Comparison of ENCODE assay signal across 14 cellular contexts in the genomic region with DNA sequence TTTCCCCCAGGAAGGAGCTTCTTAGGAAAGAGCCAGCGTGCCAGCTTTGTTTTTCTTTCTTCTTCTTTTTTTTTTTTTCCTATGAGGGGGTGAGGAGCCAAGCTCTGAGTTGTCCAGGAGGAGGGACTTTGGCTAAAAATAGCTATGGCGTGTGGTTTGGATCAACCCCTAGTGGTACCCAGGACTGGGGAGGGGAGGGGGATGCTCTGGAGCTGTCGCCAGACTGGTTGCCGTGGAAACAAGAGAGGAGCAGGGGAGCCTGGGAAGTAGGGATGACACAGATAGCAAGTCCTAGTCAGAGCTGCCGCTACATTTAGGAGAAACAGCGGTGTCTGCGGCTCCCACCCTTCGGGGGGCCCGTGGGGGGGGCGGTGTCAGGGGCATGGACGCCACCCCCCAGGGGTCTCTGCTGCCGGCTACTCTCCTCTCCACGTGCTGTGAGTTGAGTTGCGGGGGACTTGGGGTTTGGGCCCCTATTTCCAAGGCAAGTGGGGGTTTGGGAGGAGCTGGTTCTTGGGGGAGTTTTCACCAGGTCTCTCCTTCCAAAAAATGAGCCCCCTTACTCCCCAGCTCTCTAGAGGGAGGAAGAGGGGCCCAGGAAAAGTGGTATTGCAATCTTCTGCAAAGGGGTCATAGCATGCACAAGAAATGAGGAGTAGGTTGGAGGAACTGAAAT. TPM values are rescaled to one million over a fixed set of nuclear protein-coding genes. Genes with fewer than 3 reads are reported as not detected.
DNase-seq lines count a peak whose midpoint lies in the region; TF ChIP-seq lines count a peak whose summit lies in the region.
"Had no signal": no experiment of that assay in that cellular context is flagged by ENCODE, and none has a peak within 500 bp of the region (broad histone marks: within the 10 kb centered on the region; RNA-seq: fewer than 3 reads in every experiment).

A gene (plus strand): TSS at position 278 of the 676 bp plus-strand sequence. CDS start 2,493 bp downstream, outside the sequence.

- no peaks in the 10 kb centered on the region for H3K36me3 Mint-ChIP-seq in HFFc6 (ENCODE audit: low read depth)

- H3K27me3 Mint-ChIP-seq in HFFc6 (ENCODE audit: insufficient read depth), result peaks cover 42% of the 10 kb centered on the region

- DNase-seq in HFFc6 (peak; percentile 33), NCI-H69 (lab: John Stamatoyannopoulos, UW) (peak; percentile 64), fibroblast of the aortic adventitia (ENCODE audit: low read depth) (peak; percentile 40), putamen (ENCODE audit: low spot score) (peak; percentile 92), germinal center (ENCODE audit: low spot score) (no peak), right atrium auricular region (ENCODE audit: low spot score) (no peak), NCI-H345 treated with DMSO at 0.1 percent for 48 hours (lab: John Stamatoyannopoulos, UW; ENCODE audit: unreplicated experiment) (no peak), KBM-7 (no peak)
- DNase-seq: activated CD4-positive, alpha-beta T cell treated with anti-CD3 and anti-CD28 coated beads for 4 hours; activated naive CD4-positive, alpha-beta T cell treated with anti-CD3 and anti-CD28 coated beads for 36 hours; DMS153; NCI-H510A treated with DMSO at 0.1 percent for 48 hours; SHP77 treated with DMSO at 0.1 percent for 48 hours had no signal

- in situ Hi-C loops in KBM-7 (cut with MboI; ENCODE audit: low pct_unique_long_range_greater_than_20kb, low sequenced_read_pairs), result no loop called here

- no peaks in the 10 kb centered on the region for H3K36me3 ChIP-seq in right atrium auricular region

- no peaks in the 10 kb centered on the region for H3K27me3 ChIP-seq in right atrium auricular region

- H3K9me3 Mint-ChIP-seq in HFFc6, result no peaks in the 10 kb centered on the region
- H3K9me3 Mint-ChIP-seq: activated naive CD4-positive, alpha-beta T cell treated with anti-CD3 and anti-CD28 coated beads for 36 hours had no signal

- TF ChIP-seq CTCF in HFFc6 (IDR thresholded peaks at IDR 0.05), result no peak
- no peak for TF ChIP-seq CTCF in fibroblast of the aortic adventitia (IDR thresholded peaks at IDR 0.05; ENCODE audit: insufficient read depth, low read length)
- no peak for TF ChIP-seq CTCF in right atrium auricular region (IDR thresholded peaks at IDR 0.05)

- H3K9me3 ChIP-seq in right atrium auricular region, result no peaks in the 10 kb centered on the region

- peaks cover 0 to 11% of the 10 kb centered on the region in 2 donors for H3K4me1 ChIP-seq in right atrium auricular region

- H3K4me1 Mint-ChIP-seq in HFFc6 (ENCODE audit: low read depth), result peaks cover 8% of the 10 kb centered on the region

- no peak within 1 kb of the TSS for H3K27ac Mint-ChIP-seq in HFFc6
- H3K27ac Mint-ChIP-seq: activated naive CD4-positive, alpha-beta T cell treated with anti-CD3 and anti-CD28 coated beads for 36 hours had no signal

- no peak within 1 kb of the TSS for H3K27ac ChIP-seq in right atrium auricular region
- H3K27ac ChIP-seq: hepatocyte had no signal

- no peak within 1 kb of the TSS for H3K4me3 ChIP-seq in fibroblast of the aortic adventitia (ENCODE audit: low read depth, low read length)
- H3K4me3 ChIP-seq in right atrium auricular region, result no peak within 1 kb of the TSS
- H3K4me3 ChIP-seq: hepatocyte had no signal

- H3K4me3 Mint-ChIP-seq in HFFc6, result no peak within 1 kb of the TSS
- H3K4me3 Mint-ChIP-seq: activated naive CD4-positive, alpha-beta T cell treated with anti-CD3 and anti-CD28 coated beads for 36 hours had no signal

RNA-seq across cellular contexts. Expression of the gene that starts here (rescaled TPM):
- total RNA-seq in HFFc6 (2021; fragmentation: NEBNext Ultra II Directional; extraction: Animal tissue kit (Norgen Biotek cat#: 25700)), result not detected
- 0.08 TPM in 1 of 2 replicates, not detected in the other for total RNA-seq in fibroblast of the aortic adventitia (ENCODE audit: low replicate concordance)
- under 1 TPM in 1 of 2 donors, not detected in 1; 0.08 TPM for total RNA-seq in right atrium auricular region
- total RNA-seq: activated naive CD4-positive, alpha-beta T cell treated with anti-CD3 and anti-CD28 coated beads for 36 hours; hepatocyte had no signal

Comparison
In these comparisons a context has a peak if more than half of its experiments do, and no peak if none do; other contexts are left out.
1. Peak in DNase-seq in HFFc6; RNA of the gene not detected or under 1 TPM.
2. Peak in DNase-seq in fibroblast of the aortic adventitia; RNA of the gene not detected or under 1 TPM.
3. DNase-seq: peak in NCI-H69 (single experiment) and putamen (single experiment); none in germinal center (single experiment), right atrium auricular region (single experiment), NCI-H345 treated with DMSO at 0.1 percent for 48 hours (single experiment) and KBM-7 (single experiment).